Comparison of ENCODE assay signal across 16 cellular contexts in genomic region chr7:966291-967069, GRCh38. TPM values are rescaled to one million over a fixed set of nuclear protein-coding genes. Genes with fewer than 3 reads are reported as not detected.
DNase-seq lines count a peak whose midpoint lies in the region; ATAC-seq and TF ChIP-seq lines count a peak whose summit lies in the region.
"Had no signal": no experiment of that assay in that cellular context is flagged by ENCODE, and none has a peak within 500 bp of the region (broad histone marks: within the 10 kb centered on the region; RNA-seq: fewer than 3 reads in every experiment).

No MANE protein-coding gene starts in this region.

- H3K9me3 Mint-ChIP-seq in activated naive CD8-positive, alpha-beta T cell treated with anti-CD3 and anti-CD28 coated beads, Interleukin-2, amount 50 U/mL, for 24 hours, result no peaks in the 10 kb centered on the region
- no peaks in the 10 kb centered on the region for H3K9me3 Mint-ChIP-seq in memory B cell
- H3K9me3 Mint-ChIP-seq in endodermal cell, result peaks cover 1% of the 10 kb centered on the region
- H3K9me3 Mint-ChIP-seq: activated naive CD4-positive, alpha-beta T cell treated with anti-CD3 and anti-CD28 coated beads, Interleukin-2, amount 50 U/mL, for 72 hours had no signal

- no peaks in the 10 kb centered on the region for H3K4me1 ChIP-seq in endodermal cell (ENCODE audit: control insufficient read depth, insufficient read depth, low read length)

- WGBS in endodermal cell (ENCODE audit: insufficient coverage in 1 of 2, insufficient read length in 1 of 2), 2 experiments, result 95 to 96% methylated on average over 22 of the region's 22 CpGs

- no peak overlapping the region for H3K4me3 Mint-ChIP-seq in activated naive CD8-positive, alpha-beta T cell treated with anti-CD3 and anti-CD28 coated beads, Interleukin-2, amount 50 U/mL, for 24 hours
- H3K4me3 Mint-ChIP-seq in memory B cell (no peak overlapping the region), endodermal cell (no peak overlapping the region)

- ATAC-seq in left ventricle myocardium superior, result no peak
- ATAC-seq in Right ventricle myocardium inferior, result no peak
- no peak for ATAC-seq in activated naive CD8-positive, alpha-beta T cell treated with anti-CD3 and anti-CD28 coated beads, Interleukin-2, amount 50 U/mL, for 24 hours
- ATAC-seq in memory B cell (ENCODE audit: low read depth), result no peak
- ATAC-seq in GM21423 (IDR thresholded peaks at IDR 0.05; ENCODE audit: unreplicated experiment), result no peak
- no peak for ATAC-seq in GM19467 (IDR thresholded peaks at IDR 0.05; ENCODE audit: unreplicated experiment)
- ATAC-seq: activated naive CD4-positive, alpha-beta T cell treated with anti-CD3 and anti-CD28 coated beads, Interleukin-2, amount 50 U/mL, for 72 hours had no signal

- intact Hi-C loops in left ventricle myocardium superior (cut with micrococcal nuclease), result no loop called here
- intact Hi-C loops in Right ventricle myocardium inferior (cut with DNase I), result loop anchor here (5.0 kb wide), 1 partner anchor 79 kb away; no protein-coding TSS in a partner anchor

- H3K36me3 ChIP-seq in endodermal cell (ENCODE audit: control insufficient read depth, insufficient read depth, low read length), result peaks cover 31% of the 10 kb centered on the region

- no peak for TF ChIP-seq CTCF in endodermal cell (conservative IDR thresholded peaks at IDR 0.05)

- H3K27ac Mint-ChIP-seq in activated naive CD8-positive, alpha-beta T cell treated with anti-CD3 and anti-CD28 coated beads, Interleukin-2, amount 50 U/mL, for 24 hours, result peak overlapping the region; percentile 45
- H3K27ac Mint-ChIP-seq in memory B cell (peak overlapping the region; percentile 67), endodermal cell (no peak overlapping the region)

- H3K36me3 Mint-ChIP-seq in activated naive CD8-positive, alpha-beta T cell treated with anti-CD3 and anti-CD28 coated beads, Interleukin-2, amount 50 U/mL, for 24 hours (ENCODE audit: low read depth), result peaks cover 28% of the 10 kb centered on the region
- H3K36me3 Mint-ChIP-seq in memory B cell (peaks cover 13% of the 10 kb centered on the region), endodermal cell (ENCODE audit: low read depth) (peaks cover 28% of the 10 kb centered on the region)

- no peaks in the 10 kb centered on the region for H3K27me3 ChIP-seq in endodermal cell (ENCODE audit: control insufficient read depth, insufficient read depth, low read length, poor library complexity, severe bottlenecking)
- H3K27me3 ChIP-seq: MG63 had no signal

- H3K9me3 ChIP-seq in endodermal cell (ENCODE audit: control insufficient read depth, low read length), result no peaks in the 10 kb centered on the region
- H3K9me3 ChIP-seq: MG63 had no signal

- H3K4me1 Mint-ChIP-seq in activated naive CD8-positive, alpha-beta T cell treated with anti-CD3 and anti-CD28 coated beads, Interleukin-2, amount 50 U/mL, for 24 hours, result peaks cover 21% of the 10 kb centered on the region
- H3K4me1 Mint-ChIP-seq in memory B cell, result peaks cover 29% of the 10 kb centered on the region
- H3K4me1 Mint-ChIP-seq in endodermal cell, result peaks cover 4% of the 10 kb centered on the region

- H3K27ac ChIP-seq in endodermal cell (ENCODE audit: low read depth, low read length), result no peak overlapping the region

- H3K9ac ChIP-seq in endodermal cell (ENCODE audit: extremely low read depth, low read length, poor library complexity, severe bottlenecking), result no peak overlapping the region

- H3K4me3 ChIP-seq in endodermal cell (ENCODE audit: low read length), result no peak overlapping the region
- H3K4me3 ChIP-seq: MG63, smooth muscle cell had no signal

- no peaks in the 10 kb centered on the region for H3K27me3 Mint-ChIP-seq in activated naive CD8-positive, alpha-beta T cell treated with anti-CD3 and anti-CD28 coated beads, Interleukin-2, amount 50 U/mL, for 24 hours
- H3K27me3 Mint-ChIP-seq in memory B cell (peaks cover 4% of the 10 kb centered on the region), endodermal cell (ENCODE audit: insufficient read depth) (no peaks in the 10 kb centered on the region)

- peak; percentile 25 for DNase-seq in left ventricle myocardium superior
- DNase-seq in Right ventricle myocardium inferior (ENCODE audit: missing footprints), result no peak
- DNase-seq in activated naive CD8-positive, alpha-beta T cell treated with anti-CD3 and anti-CD28 coated beads, Interleukin-2, amount 50 U/mL, for 24 hours, result no peak
- DNase-seq in memory B cell (ENCODE audit: low spot score in 2 of 2), result no peak
- DNase-seq in MV-4-11 (lab: John Stamatoyannopoulos, UW), result no peak
- DNase-seq in endodermal cell, result no peak
- DNase-seq: activated CD8-positive, alpha-beta memory T cell treated with anti-CD3 and anti-CD28 coated beads, Interleukin-2, amount 50 U/mL, for 48 hours; cerebellar nuclear complex; DMS53; MG63 had no signal

RNA-seq across cellular contexts. Expression of gene COX19, which starts 8.9 kb away (rescaled TPM):
- total RNA-seq in left ventricle myocardium superior (9.6 TPM), Right ventricle myocardium inferior (8.2 TPM), endodermal cell (10 to 100 TPM; 15.0 to 18.5 TPM)
- polyA plus RNA-seq in endodermal cell (2013, experiment 1 of 2), result 11.1 TPM
- polyA plus RNA-seq in endodermal cell (2013, experiment 2 of 2), result 9.6 TPM

RNA-seq across cellular contexts. Expression of gene ADAP1, which starts 12.0 kb away (rescaled TPM):
- total RNA-seq in left ventricle myocardium superior (10.2 TPM), Right ventricle myocardium inferior (10.0 TPM), endodermal cell (1 to 10 TPM; 3.8 to 6.5 TPM)
- polyA plus RNA-seq in endodermal cell (2013, experiment 1 of 2), result 1.4 TPM
- 1.2 TPM for polyA plus RNA-seq in endodermal cell (2013, experiment 2 of 2)

RNA-seq across cellular contexts. Expression of gene CYP2W1, which starts 16.5 kb away (rescaled TPM):
- total RNA-seq in left ventricle myocardium superior (not detected), Right ventricle myocardium inferior (not detected), endodermal cell (not detected)
- not detected for polyA plus RNA-seq in endodermal cell (2013, experiment 1 of 2)
- not detected for polyA plus RNA-seq in endodermal cell (2013, experiment 2 of 2)
- total RNA-seq: activated naive CD4-positive, alpha-beta T cell treated with anti-CD3 and anti-CD28 coated beads, Interleukin-2, amount 50 U/mL, for 72 hours; smooth muscle cell; subcutaneous adipose tissue had no signal
- polyA plus RNA-seq: AG04450, smooth muscle cell had no signal
